8 cellular contexts compared by ENCODE assay signal in genomic region chr7:150368098-150368883, GRCh38. TPM values are rescaled to one million over a fixed set of nuclear protein-coding genes. Genes with fewer than 3 reads are reported as not detected.
DNase-seq lines count a peak whose midpoint lies in the region; ATAC-seq and TF ChIP-seq lines count a peak whose summit lies in the region.

Gene REPIN1 (plus strand): TSS chr7:150368822. CDS start chr7:150369712, 890 bp downstream.

- TF ChIP-seq CTCF in Calu3 (IDR thresholded peaks at IDR 0.05; ENCODE audit: unreplicated experiment) (no peak), IMR-90 (conservative IDR thresholded peaks at IDR 0.05; ENCODE audit: low read depth, low read length) (no peak), Peyer's patch (IDR thresholded peaks at IDR 0.05) (no peak), esophagus squamous epithelium (IDR thresholded peaks at IDR 0.05) (peak in 1 of 6 experiments; percentile 7)

- H2AK9ac ChIP-seq in IMR-90 (replicated peaks; ENCODE audit: low read depth, low read length, poor library complexity), result peak within 1 kb of the TSS; percentile 93

- H3K36me3 ChIP-seq in IMR-90 (ENCODE audit: control insufficient read depth, insufficient read depth, low read length), result peaks cover 27% of the 10 kb centered on the region
- H3K36me3 ChIP-seq in Peyer's patch, result peaks cover 0 to 26% (median 0%) of the 10 kb centered on the region in 3 donors
- peaks cover 10 to 28% (median 18%) of the 10 kb centered on the region in 3 donors for H3K36me3 ChIP-seq in esophagus squamous epithelium

- H2BK20ac ChIP-seq in IMR-90 (ENCODE audit: low read depth, low read length), result peak within 1 kb of the TSS; percentile 71; the same call in 1 of the 2 replicates

- POLR2A ChIA-PET in IMR-90 (lab: Charles Lee; ENCODE audit: unreplicated experiment), result interaction anchor here (0.5 to 1.7 kb wide), 3 partner anchors 23 to 52 kb away, joined by 3 to 20 read pairs (median 5); no protein-coding TSS in a partner anchor

- peaks cover 29% of the 10 kb centered on the region for H3K4me1 Mint-ChIP-seq in Calu3 (ENCODE audit: low read depth, unreplicated experiment)
- peaks cover 42% of the 10 kb centered on the region for H3K4me1 Mint-ChIP-seq in activated T-cell treated with anti-CD3 and anti-CD28 coated beads, Interleukin-2, amount 50 U/mL, for 72 hours (ENCODE audit: low read depth)

- no peaks in the 10 kb centered on the region for H3K27me3 Mint-ChIP-seq in Calu3 (ENCODE audit: unreplicated experiment)
- H3K27me3 Mint-ChIP-seq in activated T-cell treated with anti-CD3 and anti-CD28 coated beads, Interleukin-2, amount 50 U/mL, for 72 hours (ENCODE audit: low read depth), result no peaks in the 10 kb centered on the region

- peak within 1 kb of the TSS; percentile 83 for H3K9ac ChIP-seq in IMR-90 (ENCODE audit: low read depth, low read length)

- H3K9me1 ChIP-seq in IMR-90 (ENCODE audit: insufficient read depth, low read length), result no peaks in the 10 kb centered on the region; the same call in 1 of the 2 replicates

- ATAC-seq in GM21447 (IDR thresholded peaks at IDR 0.05; ENCODE audit: unreplicated experiment) (peak; percentile 39), IMR-90 (ENCODE audit: low read depth) (peak; percentile 68)
- ATAC-seq in activated T-cell treated with anti-CD3 and anti-CD28 coated beads, Interleukin-2, amount 50 U/mL, for 72 hours (replicated peaks in 1 of 2), result peak; percentile 77 to 83

- H2BK15ac ChIP-seq in IMR-90 (ENCODE audit: low read depth, low read length), result peak within 1 kb of the TSS; percentile 46; the same call in 1 of the 3 replicates

- peak within 1 kb of the TSS; percentile 86 for H2BK120ac ChIP-seq in IMR-90 (ENCODE audit: low read depth, low read length)

- WGBS in IMR-90 (ENCODE audit: extremely low coverage in 2 of 2, insufficient read length in 1 of 2), 2 experiments, result 0% methylated on average over 26 of the region's 85 CpGs; no CpG with 5 or more reads in 1 of the 2 experiments
- 0 to 1% methylated on average over 10 to 19 of the region's 85 CpGs for WGBS in esophagus squamous epithelium, 2 donors

- H3K4me1 ChIP-seq in IMR-90 (ENCODE audit: control insufficient read depth, insufficient read depth, low read length) (peaks cover 18% of the 10 kb centered on the region), Peyer's patch (peaks cover 0 to 43% (median 21%) of the 10 kb centered on the region in 4 donors), esophagus squamous epithelium (peaks cover 32 to 57% (median 32%) of the 10 kb centered on the region in 3 donors)

- peaks cover 55% of the 10 kb centered on the region for H3K36me3 Mint-ChIP-seq in Calu3 (ENCODE audit: insufficient read depth, unreplicated experiment)
- H3K36me3 Mint-ChIP-seq in activated T-cell treated with anti-CD3 and anti-CD28 coated beads, Interleukin-2, amount 50 U/mL, for 72 hours (ENCODE audit: insufficient read depth in 2 of 2), result no peaks in the 10 kb centered on the region

- H4K91ac ChIP-seq in IMR-90 (ENCODE audit: insufficient read depth, low read depth, low read length), result peak within 1 kb of the TSS; percentile 97

- DNase-seq in Calu3 (peak; percentile 94), IMR-90 (peak; percentile 79), Peyer's patch (peak; percentile 85 to 96 (median 95)), esophagus squamous epithelium (lab: John Stamatoyannopoulos, UW) (peak; percentile 72), myocyte (ENCODE audit: low read depth) (peak; percentile 96)
- peak; percentile 85 to 90 for DNase-seq in activated T-cell treated with anti-CD3 and anti-CD28 coated beads, Interleukin-2, amount 50 U/mL, for 72 hours
- peak; percentile 68 to 81 for DNase-seq in stimulated activated CD8-positive, alpha-beta memory T cell treated with anti-CD3 and anti-CD28 coated beads, Interleukin-7, amount 100 ng/mL, for 4 hours (ENCODE audit: low read depth in 2 of 2)

- no peak for TF ChIP-seq POLR2A in IMR-90 (IDR thresholded peaks at IDR 0.05; ENCODE audit: low read depth, low read length)
- TF ChIP-seq POLR2A in Peyer's patch (IDR thresholded peaks at IDR 0.05), result peak; percentile 35 to 76
- TF ChIP-seq POLR2A in esophagus squamous epithelium (IDR thresholded peaks at IDR 0.05), result peak in 2 of 4 donors; percentile 56 to 77

- peak within 1 kb of the TSS; percentile 97 for H3K4me2 ChIP-seq in IMR-90 (ENCODE audit: low read depth, low read length)

- dilution Hi-C loops in IMR-90 (cut with HindIII; ENCODE audit: low sequenced_read_pairs, unreplicated experiment), result no loop called here

- H3K56ac ChIP-seq in IMR-90 (ENCODE audit: extremely low read depth, insufficient read depth, low read length), result peak within 1 kb of the TSS; percentile 93

- H3K14ac ChIP-seq in IMR-90 (replicated peaks; ENCODE audit: low read depth, low read length), result peak within 1 kb of the TSS; percentile 99

- BruUV-seq in Calu3 (replicated peaks; lab: Mats Ljungman, UMichigan), result TSS peak; percentile 62
- BruUV-seq in IMR-90 (replicated peaks; lab: Mats Ljungman, UMichigan), result no TSS peak

- H4K20me1 ChIP-seq in IMR-90 (ENCODE audit: insufficient read depth, low read length), result peaks cover 9% of the 10 kb centered on the region

- H4K8ac ChIP-seq in IMR-90 (ENCODE audit: low read depth in 2 of 2, low read length in 2 of 2), result peak within 1 kb of the TSS; percentile 85 to 92

- no peak for TF ChIP-seq RAD21 in IMR-90 (IDR thresholded peaks at IDR 0.05; ENCODE audit: low read length)

- H2AK5ac ChIP-seq in IMR-90 (ENCODE audit: low read depth, low read length), result peak within 1 kb of the TSS; percentile 89

- peak within 1 kb of the TSS; percentile 81 for H3K4me3 ChIP-seq in IMR-90 (ENCODE audit: insufficient read depth, low read depth, low read length)
- peak within 1 kb of the TSS; percentile 84 to 93 (median 91) for H3K4me3 ChIP-seq in Peyer's patch
- peak within 1 kb of the TSS; percentile 55 to 97 (median 81) for H3K4me3 ChIP-seq in esophagus squamous epithelium

- no peaks in the 10 kb centered on the region for H3K9me3 ChIP-seq in IMR-90 (ENCODE audit: control insufficient read depth, insufficient read depth, low read length)
- H3K9me3 ChIP-seq in Peyer's patch, result no peaks in the 10 kb centered on the region
- no peaks in the 10 kb centered on the region for H3K9me3 ChIP-seq in esophagus squamous epithelium

- in situ Hi-C loops in IMR-90 (cut with MboI; ENCODE audit: low sequenced_read_pairs), result no loop called here

- peak within 1 kb of the TSS; percentile 98 for H3K4ac ChIP-seq in IMR-90 (ENCODE audit: low read depth, low read length)

- peak within 1 kb of the TSS; percentile 97 for H2AFZ ChIP-seq in IMR-90 (replicated peaks; ENCODE audit: low read length, poor library complexity)

- intact Hi-C loops in Calu3 (cut with micrococcal nuclease; ENCODE audit: unreplicated experiment) (no loop called here), IMR-90 (cut with micrococcal nuclease) (no loop called here), esophagus squamous epithelium (cut with DNase I) (no loop called here)

- H2BK5ac ChIP-seq in IMR-90 (ENCODE audit: low read depth, low read length, poor library complexity, severe bottlenecking), result peak within 1 kb of the TSS; percentile 79

- no peaks in the 10 kb centered on the region for H3K9me3 Mint-ChIP-seq in Calu3 (ENCODE audit: low read depth, unreplicated experiment)
- H3K9me3 Mint-ChIP-seq in activated T-cell treated with anti-CD3 and anti-CD28 coated beads, Interleukin-2, amount 50 U/mL, for 72 hours, result no peaks in the 10 kb centered on the region

- H3K27me3 ChIP-seq in IMR-90 (ENCODE audit: control insufficient read depth, insufficient read depth, low read length) (no peaks in the 10 kb centered on the region), Peyer's patch (no peaks in the 10 kb centered on the region), esophagus squamous epithelium (no peaks in the 10 kb centered on the region)

- peaks cover 13 to 31% of the 10 kb centered on the region in 2 experiments; a peak in 3 of 4 replicates for H3K79me1 ChIP-seq in IMR-90 (ENCODE audit: low read depth in 1 of 2, low read length in 2 of 2)

- H4K5ac ChIP-seq in IMR-90 (ENCODE audit: low read depth, low read length), result peak within 1 kb of the TSS; percentile 87

- H3K4me3 Mint-ChIP-seq in Calu3 (ENCODE audit: low read depth, unreplicated experiment), result peak within 1 kb of the TSS; percentile 90
- H3K4me3 Mint-ChIP-seq in activated T-cell treated with anti-CD3 and anti-CD28 coated beads, Interleukin-2, amount 50 U/mL, for 72 hours, result peak within 1 kb of the TSS; percentile 93 to 95

- H3K18ac ChIP-seq in IMR-90 (ENCODE audit: low read depth, low read length), result peak within 1 kb of the TSS; percentile 85

- H3K23ac ChIP-seq in IMR-90 (ENCODE audit: low read depth, low read length), result peak within 1 kb of the TSS; percentile 99

- CTCF ChIA-PET in Calu3 (lab: Charles Lee) (interaction anchor here (0.6 to 1.1 kb wide), 2 partner anchors 10 to 23 kb away, joined by 3 read pairs; no protein-coding TSS in a partner anchor), IMR-90 (lab: Yijun Ruan, JAX) (interaction anchor here (0.8 kb wide), 1 partner anchor 53 kb away, joined by 3 read pairs; no protein-coding TSS in a partner anchor)

- peak within 1 kb of the TSS; percentile 85 for H3K27ac ChIP-seq in IMR-90 (ENCODE audit: insufficient read depth, low read length)
- peak within 1 kb of the TSS; percentile 90 to 99 (median 96) for H3K27ac ChIP-seq in Peyer's patch
- H3K27ac ChIP-seq in esophagus squamous epithelium, result peak within 1 kb of the TSS; percentile 89 to 98 (median 95)

- peak within 1 kb of the TSS; percentile 96 for H3K27ac Mint-ChIP-seq in Calu3 (ENCODE audit: unreplicated experiment)
- H3K27ac Mint-ChIP-seq in activated T-cell treated with anti-CD3 and anti-CD28 coated beads, Interleukin-2, amount 50 U/mL, for 72 hours, result peak within 1 kb of the TSS; percentile 93

TF ChIP-seq in IMR-90, 13 proteins besides CTCF, POLR2A, EP300 and RAD21 (continues in another document):
- TF ChIP-seq SMC3 (IDR thresholded peaks at IDR 0.05; ENCODE audit: low read depth, low read length) (no peak), CEBPB (IDR thresholded peaks at IDR 0.05; ENCODE audit: low read depth, low read length) (no peak), NFE2L2 (IDR thresholded peaks at IDR 0.05; ENCODE audit: low read depth, low read length) (no peak), MXI1 (IDR thresholded peaks at IDR 0.05; ENCODE audit: borderline replicate concordance, low read depth, low read length) (no peak; the same call in 1 of the 2 replicates), CHD1 (IDR thresholded peaks at IDR 0.05; ENCODE audit: low read depth, low read length) (no peak), BHLHE40 (IDR thresholded peaks at IDR 0.05; ENCODE audit: low read depth, low read length) (no peak), MAZ (IDR thresholded peaks at IDR 0.05; ENCODE audit: borderline replicate concordance, low read depth, low read length) (peak; percentile 63; the same call in 1 of the 2 replicates)

RNA-seq across cellular contexts. Expression of gene REPIN1, which starts in this region (rescaled TPM):
- 185 and 189 TPM in 2 replicates for total RNA-seq in Calu3 (2022)
- 19.4 and 20.6 TPM in 2 replicates for total RNA-seq in IMR-90 (2012; rRNA removed)
- 50.6 and 59.7 TPM in 2 replicates for polyA plus RNA-seq in IMR-90 (2012; rRNA removed)
- 56.1 and 62.3 TPM in 2 replicates for polyA plus RNA-seq in IMR-90 (2012; cell fraction: cytosol; rRNA removed)
- 76.7 and 123 TPM in 2 replicates for polyA plus RNA-seq in IMR-90 (2012; cell fraction: nucleus; rRNA removed; ENCODE audit: low replicate concordance)
- total RNA-seq in Peyer's patch, result 100 to 1,000 TPM; 138 to 209 (median 159) TPM
- total RNA-seq in activated T-cell treated with anti-CD3 and anti-CD28 coated beads, Interleukin-2, amount 50 U/mL, for 72 hours, result 10 to 100 TPM; 53.6 to 73.7 TPM
- total RNA-seq in esophagus squamous epithelium, result 10 to 100 TPM; 42.8 to 75.7 (median 63.2) TPM
- 262 and 362 TPM in 2 replicates for total RNA-seq in myocyte
- 117 TPM for polyA plus RNA-seq in myocyte (2012)

Comparison
In these comparisons a context has a peak if more than half of its experiments do, and no peak if none do; other contexts are left out.
1. Peak in every context shown above with its lines: DNase-seq, ATAC-seq, H3K4me3 ChIP-seq and H3K27ac ChIP-seq.